Comparison of ENCODE assay signal across 31 cellular contexts in genomic region chr3:15872807-15873206, GRCh38.
"Had no signal": no experiment of that assay in that cellular context is flagged by ENCODE, and none has a peak within 500 bp of the region (broad histone marks: within the 10 kb centered on the region; RNA-seq: fewer than 3 reads in every experiment).

No MANE protein-coding gene starts in this region.

- H3K79me2 ChIP-seq: parathyroid adenoma had no signal

- H3K4me3 Mint-ChIP-seq: natural killer cell; nephron; neural progenitor cell; stimulated activated memory B cell treated with anti-CD40 and anti-IgM and Interleukin-4, amounts not matched to agents 10 μg/mL and 1 μg/mL and 100 μg/mL, for 72 hours; stimulated activated naive CD8-positive, alpha-beta T cell treated with anti-CD3 and anti-CD28 coated beads, Interleukin-15, amount 100 ng/mL, for 72 hours; type B pancreatic cell had no signal

- H3K4me1 Mint-ChIP-seq: natural killer cell; nephron; neural progenitor cell; stimulated activated memory B cell treated with anti-CD40 and anti-IgM and Interleukin-4, amounts not matched to agents 10 μg/mL and 1 μg/mL and 100 μg/mL, for 72 hours; stimulated activated naive CD8-positive, alpha-beta T cell treated with anti-CD3 and anti-CD28 coated beads, Interleukin-15, amount 100 ng/mL, for 72 hours had no signal

- H3K27ac ChIP-seq: neural progenitor cell, ovary, parathyroid adenoma, psoas muscle, skin epidermis, spleen, suprapubic skin, testis, tibial artery, transverse colon, upper lobe of right lung, uterus had no signal

- H3K27me3 ChIP-seq: neural progenitor cell, ovary, spleen, suprapubic skin, testis, tibial artery, transverse colon, upper lobe of right lung, uterus had no signal

- H3K27ac Mint-ChIP-seq: natural killer cell; nephron; neural progenitor cell; progenitor cell of endocrine pancreas; stimulated activated memory B cell treated with anti-CD40 and anti-IgM and Interleukin-4, amounts not matched to agents 10 μg/mL and 1 μg/mL and 100 μg/mL, for 72 hours; stimulated activated naive CD8-positive, alpha-beta T cell treated with anti-CD3 and anti-CD28 coated beads, Interleukin-15, amount 100 ng/mL, for 72 hours; type B pancreatic cell had no signal

- H3K4me3 ChIP-seq: neural progenitor cell, ovary, psoas muscle, skin epidermis, smooth muscle cell, spleen, suprapubic skin, testis, tibial artery, transverse colon, upper lobe of right lung, uterus had no signal

- H3K9me3 ChIP-seq: ovary, psoas muscle, spleen, suprapubic skin, testis, tibial artery, transverse colon, upper lobe of right lung, uterus had no signal

- H3K4me2 ChIP-seq: neural progenitor cell, smooth muscle cell had no signal

- H3K9ac ChIP-seq: neural progenitor cell, parathyroid adenoma had no signal

- DNase-seq: natural killer cell; occipital lobe; ovary; posterior cingulate gyrus; psoas muscle; right cardiac atrium; spleen; stimulated activated CD4-positive, alpha-beta T cell treated with anti-CD3 and anti-CD28 coated beads, Interleukin-12 subunit alpha, Interleukin-12 subunit beta, amount 100 ng/mL, for 4 hours; stimulated activated CD4-positive, alpha-beta T cell treated with anti-CD3 and anti-CD28 coated beads, Interleukin-1b, Interleukin-23, amount 100 ng/mL, for 48 hours; stimulated activated CD4-positive, alpha-beta T cell treated with anti-CD3 and anti-CD28 coated beads, Interleukin-4, amount 100 ng/mL, for 1 hour; stimulated activated CD4-positive, alpha-beta T cell treated with anti-CD3 and anti-CD28 coated beads, Interleukin-4, amount 100 ng/mL, for 4 hours; stimulated activated CD8-positive, alpha-beta memory T cell treated with anti-CD3 and anti-CD28 coated beads, Interleukin-4, amount 100 ng/mL, for 48 hours; stimulated activated naive CD4-positive, alpha-beta T cell; stimulated activated naive CD8-positive, alpha-beta T cell treated with anti-CD3 and anti-CD28 coated beads, Interleukin-15, amount 100 ng/mL, for 72 hours; stimulated activated naive CD8-positive, alpha-beta T cell treated with anti-CD3 and anti-CD28 coated beads, Interleukin-15, Interleukin-2, amounts not matched to agents 100 U/mL and 50 U/mL, for 24 hours; substantia nigra; testis; tibial artery; transverse colon; upper lobe of right lung; uterus had no signal

- H3K27me3 Mint-ChIP-seq: progenitor cell of endocrine pancreas; stimulated activated memory B cell treated with anti-CD40 and anti-IgM and Interleukin-4, amounts not matched to agents 10 μg/mL and 1 μg/mL and 100 μg/mL, for 72 hours; stimulated activated naive CD8-positive, alpha-beta T cell treated with anti-CD3 and anti-CD28 coated beads, Interleukin-15, amount 100 ng/mL, for 72 hours; type B pancreatic cell had no signal

- H3K36me3 ChIP-seq: neural progenitor cell, ovary, spleen, suprapubic skin, tibial artery, transverse colon, upper lobe of right lung, uterus had no signal

- ATAC-seq: natural killer cell; psoas muscle; right cardiac atrium; sciatic nerve; stimulated activated memory B cell treated with anti-CD40 and anti-IgM and Interleukin-4, amounts not matched to agents 10 μg/mL and 1 μg/mL and 100 μg/mL, for 72 hours; stimulated activated naive CD8-positive, alpha-beta T cell treated with anti-CD3 and anti-CD28 coated beads, Interleukin-15, amount 100 ng/mL, for 72 hours; stimulated activated naive CD8-positive, alpha-beta T cell treated with anti-CD3 and anti-CD28 coated beads, Interleukin-15, Interleukin-2, amounts not matched to agents 100 U/mL and 50 U/mL, for 24 hours; upper lobe of right lung had no signal

- H3K36me3 Mint-ChIP-seq: natural killer cell; stimulated activated memory B cell treated with anti-CD40 and anti-IgM and Interleukin-4, amounts not matched to agents 10 μg/mL and 1 μg/mL and 100 μg/mL, for 72 hours had no signal

- H3K4me1 ChIP-seq: neural progenitor cell, parathyroid adenoma, spleen, suprapubic skin, testis, tibial artery, transverse colon, upper lobe of right lung, uterus had no signal

- H2AFZ ChIP-seq: neural progenitor cell, parathyroid adenoma had no signal

- H3K9me3 Mint-ChIP-seq: natural killer cell; stimulated activated memory B cell treated with anti-CD40 and anti-IgM and Interleukin-4, amounts not matched to agents 10 μg/mL and 1 μg/mL and 100 μg/mL, for 72 hours had no signal
